8 cellular contexts compared by ENCODE assay signal in genomic region chr7:139118803-139119485, GRCh38. TPM values are rescaled to one million over a fixed set of nuclear protein-coding genes. Genes with fewer than 3 reads are reported as not detected.
DNase-seq lines count a peak whose midpoint lies in the region; ATAC-seq, FAIRE-seq and TF ChIP-seq lines count a peak whose summit lies in the region.

No MANE protein-coding gene starts in this region.

- H3K36me3 Mint-ChIP-seq in H9 (ENCODE audit: insufficient read depth in 1 of 3, low read depth in 3 of 3): no peaks in the 10 kb centered on the region

- H2AK5ac ChIP-seq in H1 (ENCODE audit: low read depth, low read length) (no peak overlapping the region), H9 (ENCODE audit: insufficient read length, low read length) (no peak overlapping the region)

- FAIRE-seq in A549 (lab: Jason Lieb, UNC): no peak
- no peak for FAIRE-seq in H1 (lab: Jason Lieb, UNC)

- H2BK20ac ChIP-seq in H1 (ENCODE audit: low read length): no peak overlapping the region
- H2BK20ac ChIP-seq in H9 (ENCODE audit: low read depth, low read length, poor library complexity, severe bottlenecking): no peak overlapping the region

- H3K27me3 ChIP-seq in H1 (replicated peaks in 1 of 4; ENCODE audit: control insufficient read depth in 3 of 4, extremely low read depth in 1 of 4, insufficient read depth in 3 of 4, low read length in 3 of 4) (no peaks in the 10 kb centered on the region), GM23248 (replicated peaks; ENCODE audit: insufficient read depth) (peaks cover 23% of the 10 kb centered on the region), H9 (ENCODE audit: insufficient read depth, low read length) (no peaks in the 10 kb centered on the region)

- H3K14ac ChIP-seq in H1 (ENCODE audit: insufficient read length) (no peak overlapping the region), H9 (ENCODE audit: insufficient read depth, low read length) (no peak overlapping the region)

- peaks cover 1 to 6% of the 10 kb centered on the region in 2 experiments; a peak in 3 of 4 replicates for H3K4me1 Mint-ChIP-seq in H9

- H4K91ac ChIP-seq in H1 (replicated peaks; ENCODE audit: insufficient read length, low read length): no peak overlapping the region
- H4K91ac ChIP-seq in H9 (ENCODE audit: insufficient read length, low read depth, low read length): no peak overlapping the region

- peak overlapping the region; percentile 54 for H2AFZ ChIP-seq in H1 (ENCODE audit: low read length)
- no peak overlapping the region for H2AFZ ChIP-seq in GM23248
- H2AFZ ChIP-seq in H9 (ENCODE audit: low read length): no peak overlapping the region

- H3K9me3 Mint-ChIP-seq in H9: no peaks in the 10 kb centered on the region

- H2BK120ac ChIP-seq in H1 (replicated peaks; ENCODE audit: low read depth, low read length) (no peak overlapping the region), H9 (ENCODE audit: low read depth, low read length, poor library complexity, severe bottlenecking) (no peak overlapping the region)

- POLR2A ChIA-PET in A549 (lab: Yijun Ruan, JAX) (interaction anchor here (1.0 kb wide), 1 partner anchor 15 kb away, joined by 3 read pairs; a partner anchor contains a TSS), H1 (lab: Charles Lee; ENCODE audit: partially characterized antibody) (no interaction called here)

- TF ChIP-seq EP300 in A549 (IDR thresholded peaks at IDR 0.05) (no peak), H1 (IDR thresholded peaks at IDR 0.05; ENCODE audit: borderline replicate concordance in 1 of 2, low read depth in 2 of 2, low read length in 2 of 2) (no peak)

- H3K4ac ChIP-seq in H1 (replicated peaks; ENCODE audit: insufficient read length, low read depth, low read length): no peak overlapping the region
- H3K4ac ChIP-seq in H9 (ENCODE audit: low read depth, low read length): no peak overlapping the region

- WGBS in A549 (ENCODE audit: missing lambda C conversion rate): 85% methylated on average over 7 of the region's 7 CpGs
- WGBS in H1 (ENCODE audit: extremely low coverage in 1 of 2, insufficient coverage in 1 of 2, insufficient read length in 1 of 2, insufficient replicate concordance in 2 of 2, low coverage in 1 of 2, low lambda C conversion rate in 2 of 2, missing lambda C conversion rate in 1 of 2), 2 experiments: 93% methylated on average over 7 of the region's 7 CpGs; no CpG with 5 or more reads in 1 of the 2 experiments
- WGBS in GM23248 (ENCODE audit: low coverage in 1 of 2, low lambda C conversion rate in 2 of 2, missing lambda C conversion rate in 2 of 2), 2 experiments: 57 to 64% methylated on average over 7 of the region's 7 CpGs
- no CpG with 5 or more reads among the region's 7 CpGs for WGBS in H9 (ENCODE audit: extremely low coverage, insufficient read length, low lambda C conversion rate)

- no peaks in the 10 kb centered on the region for H3F3A ChIP-seq in GM23248 (ENCODE audit: insufficient read depth)

- no peak for TF ChIP-seq RAD21 in A549 (conservative IDR thresholded peaks at IDR 0.05 in 1 of 2, IDR thresholded peaks at IDR 0.05 in 1 of 2)
- TF ChIP-seq RAD21 in H1 (IDR thresholded peaks at IDR 0.05 in 1 of 2, conservative IDR thresholded peaks at IDR 0.05 in 1 of 2; ENCODE audit: low read depth in 2 of 2, low read length in 2 of 2): no peak

- H3K79me2 ChIP-seq in H1 (ENCODE audit: control insufficient read depth in 1 of 2, insufficient read depth in 2 of 2, low read length in 2 of 2) (no peaks in the 10 kb centered on the region), GM23248 (ENCODE audit: insufficient read depth) (no peaks in the 10 kb centered on the region), H9 (ENCODE audit: insufficient read depth, low read length) (no peaks in the 10 kb centered on the region)

- in situ Hi-C loops in GM23248 (cut with MboI): no loop called here

- no peaks in the 10 kb centered on the region for H3K23me2 ChIP-seq in H1 (ENCODE audit: low read depth, low read length)
- H3K23me2 ChIP-seq in H9 (ENCODE audit: insufficient read length, low read depth, low read length, poor library complexity, severe bottlenecking): no peaks in the 10 kb centered on the region

- no peaks in the 10 kb centered on the region for H3K9me2 ChIP-seq in GM23248 (ENCODE audit: insufficient read depth)

- H2BK12ac ChIP-seq in H1 (ENCODE audit: low read depth, low read length) (no peak overlapping the region), H9 (ENCODE audit: insufficient read length, low read depth, low read length) (no peak overlapping the region)

- H3K27me3 Mint-ChIP-seq in H9 (ENCODE audit: low read depth): no peaks in the 10 kb centered on the region; the same call in 1 of the 2 replicates

- no peak overlapping the region for H2BK15ac ChIP-seq in H1 (ENCODE audit: low read length)
- H2BK15ac ChIP-seq in H9 (ENCODE audit: low read depth, low read length): no peak overlapping the region

- H4K20me1 ChIP-seq in H1 (replicated peaks in 1 of 2; ENCODE audit: control insufficient read depth in 1 of 2, insufficient read depth in 2 of 2, low read length in 2 of 2) (no peaks in the 10 kb centered on the region), GM23248 (ENCODE audit: insufficient read depth) (no peaks in the 10 kb centered on the region), H9 (ENCODE audit: control insufficient read depth, insufficient read depth, insufficient read length) (no peaks in the 10 kb centered on the region)

- no peak overlapping the region for H3K56ac ChIP-seq in H1 (replicated peaks; ENCODE audit: insufficient read length, low read depth, low read length)
- H3K56ac ChIP-seq in H9 (ENCODE audit: insufficient read length, low read depth, low read length): no peak overlapping the region

- H3K4me1 ChIP-seq in A549 (peaks cover 28% of the 10 kb centered on the region), H1 (replicated peaks in 1 of 4; ENCODE audit: control insufficient read depth in 3 of 4, insufficient read depth in 4 of 4, low read length in 3 of 4) (peaks cover 0 to 8% (median 1%) of the 10 kb centered on the region in 4 experiments; a peak in 2 of 7 replicates), GM23248 (ENCODE audit: insufficient read depth) (no peaks in the 10 kb centered on the region), H9 (ENCODE audit: insufficient read depth, low read length) (peaks cover 4% of the 10 kb centered on the region; the same call in 1 of the 2 replicates)

- TF ChIP-seq CTCF in A549 (IDR thresholded peaks at IDR 0.05) (no peak), H1 (IDR thresholded peaks at IDR 0.05; ENCODE audit: control extremely low read depth in 1 of 3, insufficient read depth in 1 of 3, low read depth in 1 of 3, low read length in 3 of 3) (no peak), H9 (conservative IDR thresholded peaks at IDR 0.05) (no peak)

- H4K8ac ChIP-seq in H1 (ENCODE audit: extremely low read depth, insufficient read depth, low read length) (peak overlapping the region; percentile 66; the same call in 1 of the 2 replicates), H9 (replicated peaks; ENCODE audit: insufficient read length, low read depth, low read length) (no peak overlapping the region)

- H3K4me2 ChIP-seq in A549 (peak overlapping the region; percentile 65), H1 (ENCODE audit: insufficient read depth in 1 of 2, low read depth in 2 of 2, low read length in 2 of 2) (no peak overlapping the region), GM23248 (ENCODE audit: unreplicated experiment) (no peak overlapping the region), H9 (ENCODE audit: insufficient read depth, insufficient read length, low read length) (no peak overlapping the region)

- H3K18ac ChIP-seq in H1 (ENCODE audit: extremely low read depth, low read length) (no peak overlapping the region; the same call in 1 of the 2 replicates), H9 (ENCODE audit: insufficient read length, low read depth, low read length) (no peak overlapping the region)

- H3K23ac ChIP-seq in H1 (ENCODE audit: insufficient read length) (no peak overlapping the region), H9 (ENCODE audit: insufficient read length, low read depth, low read length) (no peak overlapping the region)

- H3K27ac ChIP-seq in A549 (peak overlapping the region in 1 of 2 experiments; percentile 38; a peak in 2 of 6 replicates), H1 (ENCODE audit: low read depth, low read length) (no peak overlapping the region), GM23248 (no peak overlapping the region), H9 (ENCODE audit: insufficient read length, low read depth, low read length) (no peak overlapping the region)

- H3K27ac Mint-ChIP-seq in H9: peak overlapping the region in 1 of 3 experiments; percentile 37; a peak in 1 of 7 replicates

- H3K9me3 ChIP-seq in A549 (no peaks in the 10 kb centered on the region), H1 (ENCODE audit: insufficient read depth in 2 of 2, low read depth in 1 of 2, low read length in 1 of 2) (no peaks in the 10 kb centered on the region), GM23248 (ENCODE audit: low read depth) (no peaks in the 10 kb centered on the region), H9 (ENCODE audit: control insufficient read depth, low read depth, low read length) (no peaks in the 10 kb centered on the region)

- no peak overlapping the region for H3K9ac ChIP-seq in H1 (replicated peaks in 1 of 4; ENCODE audit: extremely low read depth in 1 of 4, low read depth in 3 of 4, low read length in 3 of 4)
- H3K9ac ChIP-seq in GM23248: no peak overlapping the region
- H3K9ac ChIP-seq in H9 (ENCODE audit: extremely low read depth, insufficient read length, low read length): no peak overlapping the region

- H3K36me3 ChIP-seq in H1 (ENCODE audit: control insufficient read depth in 2 of 4, insufficient read depth in 4 of 4, low read length in 3 of 4) (no peaks in the 10 kb centered on the region), GM23248 (ENCODE audit: low read depth) (no peaks in the 10 kb centered on the region)

- H4K5ac ChIP-seq in H1 (ENCODE audit: insufficient read length, low read depth, low read length) (no peak overlapping the region), H9 (ENCODE audit: insufficient read length, low read depth, low read length) (no peak overlapping the region)

- TF ChIP-seq POLR2A in A549 (IDR thresholded peaks at IDR 0.05; ENCODE audit: low read length): no peak
- TF ChIP-seq POLR2A in H1 (IDR thresholded peaks at IDR 0.05; ENCODE audit: control extremely low read depth in 1 of 2, low read depth in 2 of 2, low read length in 2 of 2): no peak

- H3T11ph ChIP-seq in H9 (ENCODE audit: low read length): no peak overlapping the region

- ATAC-seq in A549: no peak
- peak; percentile 81 for ATAC-seq in GM18861 (IDR thresholded peaks at IDR 0.05; ENCODE audit: unreplicated experiment)
- ATAC-seq in HG02970 (IDR thresholded peaks at IDR 0.05; ENCODE audit: low FRiP score, unreplicated experiment): peak; percentile 75

- H3K4me3 ChIP-seq in A549 (no peak overlapping the region), H1 (ENCODE audit: extremely low read depth in 1 of 4, insufficient read depth in 2 of 4, low read depth in 3 of 4, low read length in 4 of 4) (no peak overlapping the region), GM23248 (no peak overlapping the region)

- DNase-seq in A549 (ENCODE audit: low read depth in 1 of 2, low spot score in 1 of 2) (no peak), NOMO-1 treated with dmso at 0.1 percent for 144 hours (lab: John Stamatoyannopoulos, UW; ENCODE audit: unreplicated experiment) (peak; percentile 45), H1 (ENCODE audit: low read depth in 1 of 2, low spot score in 2 of 2) (no peak), DMS153 treated with DMSO at 0.1 percent for 48 hours (lab: John Stamatoyannopoulos, UW; ENCODE audit: unreplicated experiment) (no peak), GM23248 (no peak), H9 (no peak)

- H2BK5ac ChIP-seq in H1 (ENCODE audit: low read depth, low read length) (no peak overlapping the region), H9 (ENCODE audit: insufficient read length, low read length) (no peak overlapping the region)

- H3K4me3 Mint-ChIP-seq in H9: no peak overlapping the region

- CTCF ChIA-PET in A549 (lab: Yijun Ruan, JAX): interaction anchor here (1.2 to 2.8 kb wide), 2 partner anchors 9 to 15 kb away, joined by 3 to 10 read pairs; no protein-coding TSS in a partner anchor
- CTCF ChIA-PET in H1 (lab: Charles Lee; ENCODE audit: partially characterized antibody): no interaction called here

- H3K79me1 ChIP-seq in H1 (ENCODE audit: low read depth, low read length): no peaks in the 10 kb centered on the region
- no peaks in the 10 kb centered on the region for H3K79me1 ChIP-seq in H9 (ENCODE audit: insufficient read depth, low read depth, low read length, poor library complexity, severe bottlenecking)

RNA-seq across cellular contexts. Expression of gene ZC3HAV1, which starts 9.4 kb away (rescaled TPM):
- polyA plus RNA-seq in A549 (2011; rRNA removed) (32.1 and 36.8 TPM in 2 replicates), A549 (2017; fragmentation: RNase III; extraction: RNeasy Plus Mini Kit Qiagen cat#74134 plus additional on column Dnase treatment) (22.2 to 22.7 TPM (median 22.6 TPM) in 3 replicates), H1 (2011; rRNA removed) (15.6 and 22.5 TPM in 2 replicates), GM23248 (2016; fragmentation: Nextera tagmentation; extraction: Ambion mirVana) (28.8 and 29.9 TPM in 2 replicates)
- polyA plus RNA-seq in A549 (2012; cell fraction: cytosol; rRNA removed): 12.0 and 15.0 TPM in 2 replicates
- 13.8 and 15.4 TPM in 2 replicates for polyA plus RNA-seq in A549 (2012; cell fraction: nucleus; rRNA removed)
- 55.8 and 65.1 TPM in 2 replicates for polyA minus RNA-seq in A549 (2011; rRNA and poly(A)+ RNA removed)
- 43.4 and 44.3 TPM in 2 replicates for total RNA-seq in H1 (2021; fragmentation: NEBNext Ultra II Directional; extraction: Animal tissue kit (Norgen Biotek cat#: 25700))
- 15.0 TPM for polyA plus RNA-seq in H1 (2011; cell fraction: cytosol; rRNA removed)
- polyA plus RNA-seq in H1 (2011; cell fraction: nucleus; rRNA removed): 29.6 TPM
- polyA plus RNA-seq in H1 (2012, experiment 1 of 2): 16.6 to 21.1 TPM (median 18.3 TPM) in 4 replicates
- 1.9 TPM for polyA plus RNA-seq in H1 (2012, experiment 2 of 2)
- polyA plus RNA-seq in H1 (2013, experiment 1 of 2): 34.4 TPM
- polyA plus RNA-seq in H1 (2013, experiment 2 of 2): 29.4 TPM
- polyA minus RNA-seq in H1 (2011; rRNA and poly(A)+ RNA removed): 37.0 and 42.9 TPM in 2 replicates
- 26.3 TPM for polyA minus RNA-seq in H1 (2011; cell fraction: cytosol; rRNA and poly(A)+ RNA removed)
- 40.8 TPM for polyA minus RNA-seq in H1 (2011; cell fraction: nucleus; rRNA and poly(A)+ RNA removed)
- total RNA-seq in GM23248 (2014; rRNA removed; shearing (Covaris generic)): 30.5 and 36.4 TPM in 2 replicates
- total RNA-seq in H9 (2021): 32.2 and 32.8 TPM in 2 replicates

Comparison
In these comparisons a context has a peak if more than half of its experiments do, and no peak if none do; other contexts are left out.
1. ATAC-seq: peak in GM18861 (single experiment) and HG02970 (single experiment); none in A549 (0 of 2).